In the genomic region with DNA sequence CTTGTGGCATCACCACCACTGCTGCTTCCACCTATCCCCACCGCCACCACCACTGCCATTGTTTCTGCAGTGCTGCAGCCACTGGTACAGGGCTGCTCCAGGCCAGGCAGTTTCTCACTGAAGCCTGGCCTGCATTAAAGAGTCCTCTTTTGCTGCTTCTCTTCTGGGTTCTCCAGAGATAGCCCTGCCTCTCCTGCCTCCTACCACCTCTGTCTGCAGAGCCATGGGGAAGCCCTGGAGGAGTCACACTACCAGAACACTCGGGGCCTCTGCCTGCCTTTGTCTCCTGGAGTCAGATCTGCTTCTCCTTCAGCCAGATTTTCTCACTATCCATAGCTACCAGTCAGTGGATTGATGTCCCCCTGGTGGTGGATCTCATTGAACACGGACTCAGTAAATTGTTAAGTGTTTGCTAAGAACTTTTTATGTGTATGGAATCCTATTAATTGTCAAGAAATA, we compare ENCODE assay signal across 8 cellular contexts. TPM values are rescaled to one million over a fixed set of nuclear protein-coding genes. Genes with fewer than 3 reads are reported as not detected.
DNase-seq lines count a peak whose midpoint lies in the region; ATAC-seq, FAIRE-seq and TF ChIP-seq lines count a peak whose summit lies in the region.

No MANE protein-coding gene starts in this region.

- no peaks in the 10 kb centered on the region for H3K36me3 ChIP-seq in heart right ventricle

- H3K4me1 ChIP-seq in heart right ventricle = peaks cover 0 to 14% (median 0%) of the 10 kb centered on the region in 9 donors

- H3K27me3 ChIP-seq in heart right ventricle = no peaks in the 10 kb centered on the region

- no peak overlapping the region for H3K4me3 ChIP-seq in heart right ventricle

- no peak for FAIRE-seq in HTR-8/SVneo (lab: Jason Lieb, UNC)

- intact Hi-C loops in heart right ventricle (cut with DNase I) = loop anchor here (2.0 to 10.0 kb wide), 6 partner anchors 40 to 198 kb away; a partner anchor contains a TSS

- TF ChIP-seq CTCF in heart right ventricle (IDR thresholded peaks at IDR 0.05) = peak; percentile 22 to 72 (median 58)

- H3K9me3 ChIP-seq in heart right ventricle = peaks cover 0 to 11% (median 0%) of the 10 kb centered on the region in 11 donors

- 38 to 48% methylated on average over 3 of the region's 3 CpGs for whole genome bisulfite sequencing in heart right ventricle, 2 donors

- peak; percentile 62 to 94 (median 88) for ATAC-seq in heart right ventricle
- ATAC-seq in HG02623 (IDR thresholded peaks at IDR 0.05; ENCODE audit: unreplicated experiment) = no peak
- ATAC-seq in HG02763 (IDR thresholded peaks at IDR 0.05; ENCODE audit: unreplicated experiment) = no peak

- no peak overlapping the region for H3K27ac ChIP-seq in heart right ventricle

- DNase-seq in Ammon's horn (ENCODE audit: low spot score) (peak; percentile 26), HTR-8/SVneo (ENCODE audit: insufficient read length, low spot score) (peak; percentile 48), SW480 (ENCODE audit: low spot score) (peak; percentile 19), heart right ventricle (peak in 1 of 2 donors; percentile 68), smooth muscle cell of the brain vasculature (ENCODE audit: low read depth, low spot score) (peak; percentile 75), GM19238 (ENCODE audit: insufficient read length, low spot score) (no peak)

RNA-seq across cellular contexts. Expression of a gene that starts 37.7 kb away (rescaled TPM):
- total RNA-seq in heart right ventricle = 10 to 100 TPM in 7 of 10 donors, 1 to 10 TPM in 3; 5.4 to 29.0 (median 19.0) TPM
- polyA plus RNA-seq in heart right ventricle = 10 to 100 TPM in 1 of 2 donors, 1 to 10 TPM in 1; 2.7 to 11.0 TPM

Comparison
In these comparisons a context has a peak if more than half of its experiments do, and no peak if none do; other contexts are left out.
1. ATAC-seq: peak in heart right ventricle (8 of 8); none in HG02623 (single experiment) and HG02763 (single experiment).